Comparison of ENCODE assay signal across 14 cellular contexts in the genomic region with DNA sequence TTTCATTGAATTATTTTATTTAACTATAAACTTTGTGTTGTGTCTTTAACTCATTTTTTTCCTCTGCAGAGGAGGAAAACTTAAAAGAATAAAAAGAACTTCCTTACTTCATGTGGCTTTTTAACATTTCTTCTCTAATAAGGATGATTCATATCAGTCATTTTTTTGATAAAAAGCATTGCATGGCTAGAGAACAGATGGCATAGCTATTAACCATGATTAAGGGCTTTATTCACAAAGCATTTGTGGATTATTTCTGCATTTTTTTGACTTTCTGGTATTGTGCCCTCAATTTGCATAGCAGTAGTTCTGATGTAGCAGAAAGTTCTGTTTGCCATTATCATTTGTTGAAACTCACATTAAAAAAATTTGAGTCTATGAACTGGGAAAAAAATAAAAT.
DNase-seq lines count a peak whose midpoint lies in the region; ATAC-seq lines count a peak whose summit lies in the region.
"Had no signal": no experiment of that assay in that cellular context is flagged by ENCODE, and none has a peak within 500 bp of the region (broad histone marks: within the 10 kb centered on the region; RNA-seq: fewer than 3 reads in every experiment).

No MANE protein-coding gene starts in this region.

- DNase-seq in COLO829 (ENCODE audit: low spot score) (peak; percentile 8), LHCN-M2 (ENCODE audit: low read depth) (peak; percentile 16), NCI-H446 (lab: John Stamatoyannopoulos, UW) (peak; percentile 22 to 61), amniotic epithelial cell (ENCODE audit: low read depth) (peak; percentile 75), GM19240 (ENCODE audit: insufficient read length, low spot score) (no peak)
- DNase-seq: ACHN; Calu3; CD4-positive, CD25-positive, alpha-beta regulatory T cell; GM23248 had no signal

- ATAC-seq in HG02588 (IDR thresholded peaks at IDR 0.05; ENCODE audit: unreplicated experiment) (no peak), HG02763 (IDR thresholded peaks at IDR 0.05; ENCODE audit: unreplicated experiment) (no peak), GM21723 (IDR thresholded peaks at IDR 0.05; ENCODE audit: unreplicated experiment) (no peak)
- ATAC-seq: HCT116, HepG2 had no signal
